ENCODE assay signal across 14 cellular contexts in genomic region chr18:3540805-3541548, GRCh38.
DNase-seq lines count a peak whose midpoint lies in the region; ATAC-seq and TF ChIP-seq lines count a peak whose summit lies in the region.
"Had no signal": no experiment of that assay in that cellular context is flagged by ENCODE, and none has a peak within 500 bp of the region (broad histone marks: within the 10 kb centered on the region; RNA-seq: fewer than 3 reads in every experiment).

No MANE protein-coding gene starts in this region.

- H3K4me3 ChIP-seq in PC-9: peak overlapping the region; percentile 38; the same call in 1 of the 2 replicates
- H3K4me3 ChIP-seq in stomach: no peak overlapping the region
- H3K4me3 ChIP-seq in SJCRH30: no peak overlapping the region

- H3K4me2 ChIP-seq in PC-9: peak overlapping the region; percentile 75

- H3K4me3 Mint-ChIP-seq in activated CD4-positive, alpha-beta memory T cell treated with anti-CD3 and anti-CD28 coated beads for 36 hours: no peak overlapping the region
- no peak overlapping the region for H3K4me3 Mint-ChIP-seq in activated CD4-positive, alpha-beta memory T cell treated with anti-CD3 and anti-CD28 coated beads, Interleukin-2, amount 10 ng/mL, durations not matched to agents 7 days and 5 days
- H3K4me3 Mint-ChIP-seq: activated naive CD4-positive, alpha-beta T cell treated with anti-CD3 and anti-CD28 coated beads, Interleukin-2, amount 10 ng/mL, durations not matched to agents 7 days and 5 days; CD4-positive, alpha-beta memory T cell had no signal

- H3K27me3 Mint-ChIP-seq in activated CD4-positive, alpha-beta memory T cell treated with anti-CD3 and anti-CD28 coated beads for 36 hours: no peaks in the 10 kb centered on the region
- H3K27me3 Mint-ChIP-seq in activated CD4-positive, alpha-beta memory T cell treated with anti-CD3 and anti-CD28 coated beads, Interleukin-2, amount 10 ng/mL, durations not matched to agents 7 days and 5 days: no peaks in the 10 kb centered on the region
- H3K27me3 Mint-ChIP-seq: CD4-positive, alpha-beta memory T cell had no signal

- BruUV-seq in PC-9 (replicated peaks; lab: Mats Ljungman, UMichigan): no TSS peak

- H4K20me1 ChIP-seq in PC-9 (ENCODE audit: insufficient read depth): no peaks in the 10 kb centered on the region

- H3K27ac ChIP-seq in PC-9: peak overlapping the region; percentile 65
- H3K27ac ChIP-seq in foreskin keratinocyte: peak overlapping the region; percentile 88
- peak overlapping the region; percentile 67 to 80 (median 72) for H3K27ac ChIP-seq in stomach
- H3K27ac ChIP-seq in SJCRH30: no peak overlapping the region
- H3K27ac ChIP-seq: neutrophil had no signal

- ATAC-seq in foreskin keratinocyte: peak; percentile 54
- ATAC-seq in HG02840 (IDR thresholded peaks at IDR 0.05; ENCODE audit: low FRiP score, unreplicated experiment): no peak

- CTCF ChIA-PET in activated CD4-positive, alpha-beta memory T cell treated with anti-CD3 and anti-CD28 coated beads for 36 hours (lab: Charles Lee): interaction anchor here (0.7 to 2.4 kb wide), 5 partner anchors 15 to 87 kb away, joined by 3 to 11 read pairs (median 5); no protein-coding TSS in a partner anchor
- CTCF ChIA-PET in activated CD4-positive, alpha-beta memory T cell treated with anti-CD3 and anti-CD28 coated beads, Interleukin-2, amount 10 ng/mL, durations not matched to agents 7 days and 5 days (lab: Charles Lee): no interaction called here
- CTCF ChIA-PET in PC-9 (lab: Charles Lee): interaction anchor here (0.7 to 0.9 kb wide), 3 partner anchors 158 to 297 kb away, joined by 3 to 7 read pairs (median 3); no protein-coding TSS in a partner anchor

- H3K4me1 Mint-ChIP-seq in activated CD4-positive, alpha-beta memory T cell treated with anti-CD3 and anti-CD28 coated beads for 36 hours (ENCODE audit: low read depth): peaks cover 35% of the 10 kb centered on the region
- H3K4me1 Mint-ChIP-seq in activated CD4-positive, alpha-beta memory T cell treated with anti-CD3 and anti-CD28 coated beads, Interleukin-2, amount 10 ng/mL, durations not matched to agents 7 days and 5 days: peaks cover 8% of the 10 kb centered on the region
- H3K4me1 Mint-ChIP-seq: activated naive CD4-positive, alpha-beta T cell treated with anti-CD3 and anti-CD28 coated beads, Interleukin-2, amount 10 ng/mL, durations not matched to agents 7 days and 5 days had no signal

- no peaks in the 10 kb centered on the region for H3K27me3 ChIP-seq in PC-9 (ENCODE audit: insufficient read depth, low read depth)
- peaks cover 6% of the 10 kb centered on the region for H3K27me3 ChIP-seq in foreskin keratinocyte
- no peaks in the 10 kb centered on the region for H3K27me3 ChIP-seq in stomach
- no peaks in the 10 kb centered on the region for H3K27me3 ChIP-seq in SJCRH30
- H3K27me3 ChIP-seq: neutrophil had no signal

- no peak for DNase-seq in activated CD4-positive, alpha-beta memory T cell treated with anti-CD3 and anti-CD28 coated beads for 36 hours
- DNase-seq in activated CD4-positive, alpha-beta memory T cell treated with anti-CD3 and anti-CD28 coated beads, Interleukin-2, amount 10 ng/mL, durations not matched to agents 7 days and 5 days: no peak
- peak; percentile 60 to 81 for DNase-seq in PC-9
- peak; percentile 14 to 47 for DNase-seq in foreskin keratinocyte
- DNase-seq in stomach: no peak
- DNase-seq in SJCRH30: no peak
- no peak for DNase-seq in activated CD4-positive, CD25-positive, alpha-beta regulatory T cell (lab: John Stamatoyannopoulos, UW)
- DNase-seq: activated naive CD4-positive, alpha-beta T cell treated with anti-CD3 and anti-CD28 coated beads, Interleukin-2, amount 10 ng/mL, durations not matched to agents 7 days and 5 days; CD4-positive, alpha-beta memory T cell; cerebellar nuclear complex; NCI-H1105 treated with DMSO at 0.1 percent for 48 hours; NCI-H446 treated with DMSO at 0.1 percent for 48 hours had no signal

- H3K9me3 ChIP-seq in PC-9 (ENCODE audit: insufficient read depth, low read depth): no peaks in the 10 kb centered on the region
- H3K9me3 ChIP-seq in stomach: no peaks in the 10 kb centered on the region
- no peaks in the 10 kb centered on the region for H3K9me3 ChIP-seq in SJCRH30 (replicated peaks)
- H3K9me3 ChIP-seq: neutrophil had no signal

- no peaks in the 10 kb centered on the region for H3K79me2 ChIP-seq in PC-9 (ENCODE audit: low read depth)

- peaks cover 11% of the 10 kb centered on the region; the same call in 1 of the 2 replicates for H3F3A ChIP-seq in PC-9 (ENCODE audit: insufficient read depth, low read depth)

- TF ChIP-seq EP300 in stomach (IDR thresholded peaks at IDR 0.05): no peak

- no peaks in the 10 kb centered on the region for H3K36me3 Mint-ChIP-seq in activated CD4-positive, alpha-beta memory T cell treated with anti-CD3 and anti-CD28 coated beads for 36 hours
- no peaks in the 10 kb centered on the region for H3K36me3 Mint-ChIP-seq in activated CD4-positive, alpha-beta memory T cell treated with anti-CD3 and anti-CD28 coated beads, Interleukin-2, amount 10 ng/mL, durations not matched to agents 7 days and 5 days (ENCODE audit: low read depth)
- H3K36me3 Mint-ChIP-seq: activated naive CD4-positive, alpha-beta T cell treated with anti-CD3 and anti-CD28 coated beads, Interleukin-2, amount 10 ng/mL, durations not matched to agents 7 days and 5 days; CD4-positive, alpha-beta memory T cell had no signal

- no peaks in the 10 kb centered on the region for H3K36me3 ChIP-seq in PC-9 (ENCODE audit: low read depth)
- no peaks in the 10 kb centered on the region for H3K36me3 ChIP-seq in stomach
- no peaks in the 10 kb centered on the region for H3K36me3 ChIP-seq in SJCRH30
- H3K36me3 ChIP-seq: neutrophil had no signal

- no peaks in the 10 kb centered on the region for H3K9me3 Mint-ChIP-seq in activated CD4-positive, alpha-beta memory T cell treated with anti-CD3 and anti-CD28 coated beads for 36 hours
- no peaks in the 10 kb centered on the region for H3K9me3 Mint-ChIP-seq in activated CD4-positive, alpha-beta memory T cell treated with anti-CD3 and anti-CD28 coated beads, Interleukin-2, amount 10 ng/mL, durations not matched to agents 7 days and 5 days
- H3K9me3 Mint-ChIP-seq: activated naive CD4-positive, alpha-beta T cell treated with anti-CD3 and anti-CD28 coated beads, Interleukin-2, amount 10 ng/mL, durations not matched to agents 7 days and 5 days; CD4-positive, alpha-beta memory T cell had no signal

- TF ChIP-seq CTCF in PC-9 (conservative IDR thresholded peaks at IDR 0.05) (no peak), foreskin keratinocyte (conservative IDR thresholded peaks at IDR 0.05) (no peak), stomach (IDR thresholded peaks at IDR 0.05) (no peak)

- peak overlapping the region; percentile 59 for H3K27ac Mint-ChIP-seq in activated CD4-positive, alpha-beta memory T cell treated with anti-CD3 and anti-CD28 coated beads for 36 hours
- H3K27ac Mint-ChIP-seq in activated CD4-positive, alpha-beta memory T cell treated with anti-CD3 and anti-CD28 coated beads, Interleukin-2, amount 10 ng/mL, durations not matched to agents 7 days and 5 days: no peak overlapping the region
- H3K27ac Mint-ChIP-seq: CD4-positive, alpha-beta memory T cell had no signal

- POLR2A ChIA-PET in activated CD4-positive, alpha-beta memory T cell treated with anti-CD3 and anti-CD28 coated beads for 36 hours (lab: Charles Lee): interaction anchor here (0.6 to 1.8 kb wide), 7 partner anchors 14 to 106 kb away, joined by 3 to 8 read pairs (median 3); no protein-coding TSS in a partner anchor
- POLR2A ChIA-PET in activated CD4-positive, alpha-beta memory T cell treated with anti-CD3 and anti-CD28 coated beads, Interleukin-2, amount 10 ng/mL, durations not matched to agents 7 days and 5 days (lab: Charles Lee): no interaction called here
- POLR2A ChIA-PET in PC-9 (lab: Charles Lee; ENCODE audit: unreplicated experiment): interaction anchor here (0.5 to 0.7 kb wide), 3 partner anchors 74 to 93 kb away, joined by 3 to 6 read pairs (median 4); no protein-coding TSS in a partner anchor

- peak overlapping the region; percentile 68 for H2AFZ ChIP-seq in PC-9

- WGBS in stomach, 5 donors: 30 to 57% (median 34%) methylated on average over 6 of the region's 6 CpGs

- no peak for TF ChIP-seq POLR2A in stomach (IDR thresholded peaks at IDR 0.05)

- H3K4me1 ChIP-seq in PC-9 (replicated peaks; ENCODE audit: insufficient read depth) (peaks cover 30% of the 10 kb centered on the region), foreskin keratinocyte (peaks cover 8% of the 10 kb centered on the region), stomach (peaks cover 0 to 25% (median 9%) of the 10 kb centered on the region in 4 donors), SJCRH30 (no peaks in the 10 kb centered on the region)

- intact Hi-C loops in activated CD4-positive, alpha-beta memory T cell treated with anti-CD3 and anti-CD28 coated beads for 36 hours (cut with micrococcal nuclease): loop anchor here (1.0 to 5.0 kb wide), 6 partner anchors 14 to 126 kb away; no protein-coding TSS in a partner anchor
- intact Hi-C loops in PC-9 (cut with micrococcal nuclease; ENCODE audit: unreplicated experiment): loop anchor here (5.0 kb wide), 1 partner anchor 51 kb away; no protein-coding TSS in a partner anchor
- intact Hi-C loops in stomach (cut with DNase I; ENCODE audit: low total_unique reads): no loop called here

- H3K9me2 ChIP-seq in PC-9 (ENCODE audit: insufficient read depth): peaks cover 5% of the 10 kb centered on the region

Comparison
In these comparisons a context has a peak if more than half of its experiments do, and no peak if none do; other contexts are left out.
1. DNase-seq: peak in PC-9 (2 of 2) and foreskin keratinocyte (2 of 2); none in activated CD4-positive, alpha-beta memory T cell treated with anti-CD3 and anti-CD28 coated beads for 36 hours (single experiment), activated CD4-positive, alpha-beta memory T cell treated with anti-CD3 and anti-CD28 coated beads, Interleukin-2, amount 10 ng/mL, durations not matched to agents 7 days and 5 days (single experiment), stomach (single experiment), SJCRH30 (0 of 2) and activated CD4-positive, CD25-positive, alpha-beta regulatory T cell (0 of 4).